In genomic region chrY:14628208-14628607, GRCh38 we compare ENCODE assay signal across 11 cellular contexts.
"Had no signal": no experiment of that assay in that cellular context is flagged by ENCODE, and none has a peak within 500 bp of the region (broad histone marks: within the 10 kb centered on the region; RNA-seq: fewer than 3 reads in every experiment).

No MANE protein-coding gene starts in this region.

- H3K4me1 ChIP-seq: HAP-1 had no signal

- ATAC-seq: GM23338, HCT116 had no signal

- FAIRE-seq: H1, H54 had no signal

- H3K9ac ChIP-seq: GM23248 had no signal

- H3K27ac ChIP-seq: GM23248 had no signal

- H2AFZ ChIP-seq: GM23248, GM23338 had no signal

- H3K9me3 ChIP-seq: HAP-1 had no signal

- H3K4me3 ChIP-seq: GM23248, GM23338, HAP-1 had no signal

- DNase-seq: GM23248, GOT3, H7, H9, HCEC 1CT, HFFc6 had no signal

- H3K4me2 ChIP-seq: GM23338 had no signal

- H3K36me3 ChIP-seq: HAP-1 had no signal
